In the genomic region with DNA sequence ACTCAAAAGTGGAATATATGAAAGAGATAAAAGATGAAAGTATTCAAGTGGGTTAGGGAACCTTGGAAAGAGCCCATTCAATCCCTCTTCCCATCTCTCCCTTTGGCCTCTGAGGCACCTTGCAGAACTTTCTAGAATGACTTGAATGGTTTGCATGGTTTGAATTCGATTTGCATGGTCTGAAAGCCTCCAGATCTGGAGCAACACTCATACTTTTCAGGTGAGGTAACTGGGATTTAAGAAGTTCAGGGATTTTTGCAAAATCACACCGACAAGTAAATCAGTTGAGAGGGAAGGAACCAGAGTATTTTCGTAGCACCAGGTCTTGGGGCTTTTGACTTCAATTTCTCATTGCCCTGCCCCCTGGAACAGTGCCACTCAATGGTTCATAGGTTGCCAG, we compare ENCODE assay signal across 16 cellular contexts.
DNase-seq lines count a peak whose midpoint lies in the region; TF ChIP-seq lines count a peak whose summit lies in the region.
"Had no signal": no experiment of that assay in that cellular context is flagged by ENCODE, and none has a peak within 500 bp of the region (broad histone marks: within the 10 kb centered on the region; RNA-seq: fewer than 3 reads in every experiment).

No MANE protein-coding gene starts in this region.

- peak overlapping the region in 3 of 4 donors; percentile 34 to 60 (median 41) for H3K27ac ChIP-seq in tibial nerve
- H3K27ac ChIP-seq: BLaER1, C4-2B had no signal

- no peak overlapping the region for H3K9ac ChIP-seq in adipocyte (ENCODE audit: low read length)
- H3K9ac ChIP-seq: BLaER1 had no signal

- H3K4me3 ChIP-seq in adipocyte (ENCODE audit: low read length) (no peak overlapping the region), tibial nerve (no peak overlapping the region)
- H3K4me3 ChIP-seq: BLaER1 had no signal

- H3K27me3 ChIP-seq in adipocyte (replicated peaks; ENCODE audit: control insufficient read depth, insufficient read depth, low read length) (no peaks in the 10 kb centered on the region), tibial nerve (no peaks in the 10 kb centered on the region)

- H3K4me1 ChIP-seq in adipocyte (ENCODE audit: control insufficient read depth, insufficient read depth, low read length) (peaks cover 9% of the 10 kb centered on the region), tibial nerve (no peaks in the 10 kb centered on the region)
- H3K4me1 ChIP-seq: BLaER1 had no signal

- TF ChIP-seq EP300 in tibial nerve (IDR thresholded peaks at IDR 0.05) = no peak

- no peaks in the 10 kb centered on the region for H3K36me3 ChIP-seq in adipocyte (ENCODE audit: control insufficient read depth, insufficient read depth, low read length, severe bottlenecking)
- no peaks in the 10 kb centered on the region for H3K36me3 ChIP-seq in tibial nerve
- H3K36me3 ChIP-seq: BLaER1 had no signal

- WGBS in tibial nerve, 2 donors = 54 to 58% methylated on average over 3 of the region's 3 CpGs

- H3K9me3 ChIP-seq in adipocyte (ENCODE audit: control insufficient read depth, low read length) = no peaks in the 10 kb centered on the region
- H3K9me3 ChIP-seq in tibial nerve = no peaks in the 10 kb centered on the region
- H3K9me3 ChIP-seq: BLaER1, Caco-2 had no signal

- no peak for TF ChIP-seq CTCF in tibial nerve (IDR thresholded peaks at IDR 0.05)

- TF ChIP-seq POLR2A in tibial nerve (IDR thresholded peaks at IDR 0.05) = no peak

- peak; percentile 15 for DNase-seq in adipocyte (ENCODE audit: low read depth)
- peak; percentile 25 for DNase-seq in fibroblast of peridontal ligament (ENCODE audit: extremely low read depth)
- DNase-seq in tibial nerve (ENCODE audit: low spot score in 2 of 2) = no peak
- no peak for DNase-seq in RPMI8226
- DNase-seq in DMS114 treated with DMSO at 0.1 percent for 48 hours (lab: John Stamatoyannopoulos, UW; ENCODE audit: unreplicated experiment) = no peak
- no peak for DNase-seq in GDM1 (lab: John Stamatoyannopoulos, UW)
- DNase-seq: Caco-2; CD4-positive, CD25-positive, alpha-beta regulatory T cell; CD8-positive, alpha-beta T cell; DMS79; EL; GF-D8; GOT3; HCEC 1CT had no signal

Comparison
In these comparisons a context has a peak if more than half of its experiments do, and no peak if none do; other contexts are left out.
1. DNase-seq: peak in adipocyte (single experiment) and fibroblast of peridontal ligament (single experiment); none in tibial nerve (0 of 2), RPMI8226 (single experiment), DMS114 treated with DMSO at 0.1 percent for 48 hours (single experiment) and GDM1 (single experiment).